Comparison of ENCODE assay signal across 29 cellular contexts in genomic region chr3:172334743-172335142, GRCh38.
DNase-seq lines count a peak whose midpoint lies in the region; ATAC-seq, FAIRE-seq and TF ChIP-seq lines count a peak whose summit lies in the region.
"Had no signal": no experiment of that assay in that cellular context is flagged by ENCODE, and none has a peak within 500 bp of the region (broad histone marks: within the 10 kb centered on the region; RNA-seq: fewer than 3 reads in every experiment).

No MANE protein-coding gene starts in this region.

- no peaks in the 10 kb centered on the region for H3K9me3 ChIP-seq in neuronal stem cell (replicated peaks in 1 of 2; ENCODE audit: control insufficient read depth in 2 of 2, insufficient read depth in 1 of 2, low read depth in 1 of 2, low read length in 2 of 2)
- H3K9me3 ChIP-seq: A549, ovary, right atrium auricular region, testis, vagina had no signal

- no peak overlapping the region for H2BK15ac ChIP-seq in neuronal stem cell (ENCODE audit: low read length)

- H3K79me1 ChIP-seq in neuronal stem cell (ENCODE audit: low read depth, low read length): no peaks in the 10 kb centered on the region

- no peaks in the 10 kb centered on the region for H3K4me1 ChIP-seq in neuronal stem cell (ENCODE audit: control insufficient read depth in 2 of 2, insufficient read depth in 1 of 2, low read depth in 1 of 2, low read length in 2 of 2)
- H3K4me1 ChIP-seq: testis had no signal

- no peak overlapping the region for H3K18ac ChIP-seq in neuronal stem cell (ENCODE audit: low read length)

- no peak overlapping the region for H2AFZ ChIP-seq in neuronal stem cell (ENCODE audit: low read length)

- no peaks in the 10 kb centered on the region for H3K27me3 Mint-ChIP-seq in nephron (ENCODE audit: low read depth)
- H3K27me3 Mint-ChIP-seq: activated CD8-positive, alpha-beta T cell treated with anti-CD3 and anti-CD28 coated beads for 36 hours; activated naive CD8-positive, alpha-beta T cell; CD8-positive, alpha-beta memory T cell; naive B cell had no signal

- H3K4me3 Mint-ChIP-seq in nephron: no peak overlapping the region
- H3K4me3 Mint-ChIP-seq: activated CD8-positive, alpha-beta T cell treated with anti-CD3 and anti-CD28 coated beads for 36 hours; activated naive CD8-positive, alpha-beta T cell; CD8-positive, alpha-beta memory T cell; naive B cell had no signal

- H3K9me3 Mint-ChIP-seq in nephron: no peaks in the 10 kb centered on the region
- H3K9me3 Mint-ChIP-seq: activated CD8-positive, alpha-beta T cell treated with anti-CD3 and anti-CD28 coated beads for 36 hours; CD8-positive, alpha-beta memory T cell; naive B cell had no signal

- no peak overlapping the region for H2AK5ac ChIP-seq in neuronal stem cell (ENCODE audit: low read depth, low read length)

- H3K36me3 ChIP-seq in bronchial epithelial cell (ENCODE audit: control insufficient read depth, insufficient read depth, low read length) (peaks cover 13% of the 10 kb centered on the region), neuronal stem cell (replicated peaks in 1 of 2; ENCODE audit: control insufficient read depth in 2 of 2, insufficient read depth in 2 of 2, low read length in 2 of 2) (peaks cover 14 to 92% of the 10 kb centered on the region in 2 donors)
- H3K36me3 ChIP-seq: ovary had no signal

- H4K8ac ChIP-seq in neuronal stem cell (ENCODE audit: low read depth, low read length): no peak overlapping the region

- WGBS in neuronal stem cell (ENCODE audit: extremely low coverage in 2 of 2, insufficient read length in 2 of 2, insufficient replicate concordance in 1 of 2), 2 donors: no CpG with 5 or more reads among the region's 6 CpGs

- ATAC-seq in HG02798 (IDR thresholded peaks at IDR 0.05; ENCODE audit: poor library complexity, unreplicated experiment) (no peak), HG03565 (IDR thresholded peaks at IDR 0.05; ENCODE audit: unreplicated experiment) (no peak)
- ATAC-seq: A549; activated CD8-positive, alpha-beta T cell treated with anti-CD3 and anti-CD28 coated beads for 36 hours; GM12878; left lobe of liver; PC-3 had no signal

- no peak overlapping the region for H3K23ac ChIP-seq in neuronal stem cell (ENCODE audit: low read depth, low read length, poor library complexity)

- no peak overlapping the region for H3K4me2 ChIP-seq in neuronal stem cell (ENCODE audit: insufficient read depth, low read length, poor library complexity, severe bottlenecking)
- H3K4me2 ChIP-seq: A549 had no signal

- TF ChIP-seq CTCF in bronchial epithelial cell (IDR thresholded peaks at IDR 0.05; ENCODE audit: insufficient read depth, low read length, severe bottlenecking) (no peak), nephron (IDR thresholded peaks at IDR 0.05; ENCODE audit: unreplicated experiment in 3 of 3) (no peak)

- peaks cover 60% of the 10 kb centered on the region for H3K36me3 Mint-ChIP-seq in nephron (ENCODE audit: low read depth)
- H3K36me3 Mint-ChIP-seq: naive B cell had no signal

- H3K27ac ChIP-seq in neuronal stem cell (replicated peaks; ENCODE audit: low read length): no peak overlapping the region
- H3K27ac ChIP-seq: dorsolateral prefrontal cortex, ovary, right atrium auricular region, testis, vagina had no signal

- no peak overlapping the region for H3K9ac ChIP-seq in neuronal stem cell (ENCODE audit: low read depth, low read length, poor library complexity)

- no peak overlapping the region for H3K4me3 ChIP-seq in bronchial epithelial cell (ENCODE audit: low read depth, low read length)
- no peak overlapping the region for H3K4me3 ChIP-seq in neuronal stem cell (ENCODE audit: low read length in 2 of 2)
- H3K4me3 ChIP-seq: A549, dorsolateral prefrontal cortex, GM12878, ovary, right atrium auricular region, testis, vagina had no signal

- H4K91ac ChIP-seq in neuronal stem cell (ENCODE audit: low read depth, low read length, poor library complexity): no peak overlapping the region

- no peak overlapping the region for H2BK5ac ChIP-seq in neuronal stem cell (ENCODE audit: low read length)

- H3K27ac Mint-ChIP-seq in nephron: peak overlapping the region in 2 of 3 experiments; percentile 77 to 81
- H3K27ac Mint-ChIP-seq: activated CD8-positive, alpha-beta T cell treated with anti-CD3 and anti-CD28 coated beads for 36 hours; activated naive CD8-positive, alpha-beta T cell; CD8-positive, alpha-beta memory T cell; naive B cell had no signal

- H3K27me3 ChIP-seq in bronchial epithelial cell (ENCODE audit: control insufficient read depth, insufficient read depth, low read length) (no peaks in the 10 kb centered on the region), neuronal stem cell (ENCODE audit: control insufficient read depth in 3 of 3, insufficient read depth in 3 of 3, low read depth in 1 of 3, low read length in 3 of 3) (peaks cover 0 to 2% (median 0%) of the 10 kb centered on the region in 3 experiments)
- H3K27me3 ChIP-seq: dorsolateral prefrontal cortex, ovary, right atrium auricular region, testis, vagina had no signal

- peak; percentile 4 for DNase-seq in NCI-H2227 (lab: John Stamatoyannopoulos, UW; ENCODE audit: unreplicated experiment)
- no peak for DNase-seq in NCI-H2227 treated with DMSO at 0.1 percent for 48 hours (lab: John Stamatoyannopoulos, UW)
- DNase-seq in NCI-H146 treated with DMSO at 0.1 percent for 48 hours (lab: John Stamatoyannopoulos, UW; ENCODE audit: unreplicated experiment): peak; percentile 42
- DNase-seq in bronchial epithelial cell (ENCODE audit: low read depth): peak; percentile 76
- DNase-seq in neuronal stem cell (ENCODE audit: low spot score): no peak
- DNase-seq: activated CD8-positive, alpha-beta T cell treated with anti-CD3 and anti-CD28 coated beads for 36 hours; aorta; CD8-positive, alpha-beta memory T cell; dorsolateral prefrontal cortex; head of caudate nucleus; Karpas-422; naive B cell; NCI-H2029 treated with DMSO at 0.1 percent for 48 hours; ovary; PC-3; SHP77 treated with DMSO at 0.1 percent for 48 hours; stimulated activated CD4-positive, alpha-beta T cell treated with anti-CD3 and anti-CD28 coated beads, Interleukin-4, amount 100 ng/mL, for 4 hours; stimulated activated naive CD4-positive, alpha-beta T cell; testis had no signal

- no peak overlapping the region for H2BK120ac ChIP-seq in neuronal stem cell (ENCODE audit: low read depth, low read length)

- no peak overlapping the region for H2BK12ac ChIP-seq in neuronal stem cell (ENCODE audit: low read length)

- no peak overlapping the region for H3K4ac ChIP-seq in neuronal stem cell (ENCODE audit: low read length)

- H3K4me1 Mint-ChIP-seq in nephron: no peaks in the 10 kb centered on the region
- H3K4me1 Mint-ChIP-seq: naive B cell had no signal

- FAIRE-seq in bronchial epithelial cell (lab: Jason Lieb, UNC): no peak
- FAIRE-seq: A549, GM12878, H54 had no signal

- no peak overlapping the region for H3K14ac ChIP-seq in neuronal stem cell (ENCODE audit: low read length)

Comparison
In these comparisons a context has a peak if more than half of its experiments do, and no peak if none do; other contexts are left out.
1. DNase-seq: peak in NCI-H2227 (single experiment), NCI-H146 treated with DMSO at 0.1 percent for 48 hours (single experiment) and bronchial epithelial cell (single experiment); none in NCI-H2227 treated with DMSO at 0.1 percent for 48 hours (single experiment) and neuronal stem cell (single experiment).